Comparison of ENCODE assay signal across 21 cellular contexts in genomic region chr20:56685879-56686278, GRCh38. TPM values are rescaled to one million over a fixed set of nuclear protein-coding genes. Genes with fewer than 3 reads are reported as not detected.
"Had no signal": no experiment of that assay in that cellular context is flagged by ENCODE, and none has a peak within 500 bp of the region (broad histone marks: within the 10 kb centered on the region; RNA-seq: fewer than 3 reads in every experiment).

No MANE protein-coding gene starts in this region.

- ATAC-seq: activated naive CD8-positive, alpha-beta T cell treated with anti-CD3 and anti-CD28 coated beads, Interleukin-2, amount 50 U/mL, for 24 hours; esophagus mucosa; left colon; stimulated activated effector memory CD8-positive, alpha-beta T cell treated with anti-CD3 and anti-CD28 coated beads, Interleukin-12 subunit alpha, Interleukin-12 subunit beta, amount 100 ng/mL, for 72 hours; stimulated activated naive CD8-positive, alpha-beta T cell treated with anti-CD3 and anti-CD28 coated beads, Interleukin-15, amount 100 ng/mL, for 72 hours had no signal

- H3K9me3 ChIP-seq: ovary, sigmoid colon, upper lobe of left lung had no signal

- H3K27ac ChIP-seq: ovary, sigmoid colon, upper lobe of left lung had no signal

- H3K4me3 ChIP-seq: ovary, sigmoid colon, upper lobe of left lung had no signal

- H3K36me3 ChIP-seq: ovary, sigmoid colon, upper lobe of left lung had no signal

- FAIRE-seq: kidney, small intestine had no signal

- H3K4me1 ChIP-seq: sigmoid colon, upper lobe of left lung had no signal

- H3K27me3 ChIP-seq: ovary, sigmoid colon, upper lobe of left lung had no signal

- DNase-seq: activated CD4-positive, alpha-beta memory T cell treated with anti-CD3 and anti-CD28 coated beads, Interleukin-2, amount 10 ng/mL, durations not matched to agents 7 days and 5 days; activated CD4-positive, alpha-beta T cell treated with anti-CD3 and anti-CD28 coated beads for 1 hour; activated CD4-positive, alpha-beta T cell treated with anti-CD3 and anti-CD28 coated beads, Interleukin-2, amount 10 ng/mL, durations not matched to agents 7 days and 5 days; activated CD8-positive, alpha-beta memory T cell treated with anti-CD3 and anti-CD28 coated beads, Interleukin-2, amount 50 U/mL, for 48 hours; activated naive CD8-positive, alpha-beta T cell treated with anti-CD3 and anti-CD28 coated beads, Interleukin-2, amount 50 U/mL, for 24 hours; activated T-cell treated with anti-CD3 and anti-CD28 coated beads, Interleukin-2, amount 50 U/mL, for 24 hours; central memory CD4-positive, alpha-beta T cell; endodermal cell; foreskin fibroblast; kidney; left colon; mammary epithelial cell; ovary; sigmoid colon; small intestine; stimulated activated CD4-positive, alpha-beta T cell treated with anti-CD3 and anti-CD28 coated beads, Interleukin-4, amount 100 ng/mL, for 24 hours; stimulated activated naive CD8-positive, alpha-beta T cell treated with anti-CD3 and anti-CD28 coated beads, Interleukin-15, amount 100 ng/mL, for 72 hours; upper lobe of left lung had no signal

RNA-seq across cellular contexts. Expression of gene TFAP2C, which starts 56.8 kb away (rescaled TPM):
- total RNA-seq: activated CD4-positive, alpha-beta memory T cell treated with anti-CD3 and anti-CD28 coated beads, Interleukin-2, amount 10 ng/mL, durations not matched to agents 7 days and 5 days; activated CD4-positive, alpha-beta T cell treated with anti-CD3 and anti-CD28 coated beads, Interleukin-2, amount 10 ng/mL, durations not matched to agents 7 days and 5 days; renal cortical epithelial cell had no signal
